25 cellular contexts compared by ENCODE assay signal in genomic region chr11:100928426-100928825, GRCh38.
"Had no signal": no experiment of that assay in that cellular context is flagged by ENCODE, and none has a peak within 500 bp of the region (broad histone marks: within the 10 kb centered on the region; RNA-seq: fewer than 3 reads in every experiment).

No MANE protein-coding gene starts in this region.

- H3K9me3 ChIP-seq: gastroesophageal sphincter, heart left ventricle, left ventricle myocardium inferior, mucosa of descending colon, psoas muscle, suprapubic skin, transverse colon, vagina had no signal

- DNase-seq: activated CD4-positive, alpha-beta T cell treated with anti-CD3 and anti-CD28 coated beads, Interleukin-2, amount 10 ng/mL, durations not matched to agents 7 days and 5 days; activated CD8-positive, alpha-beta memory T cell treated with anti-CD3 and anti-CD28 coated beads, Interleukin-2, amount 50 U/mL, for 4 hours; activated CD8-positive, alpha-beta T cell treated with anti-CD3 and anti-CD28 coated beads, Interleukin-2, amount 10 ng/mL, durations not matched to agents 7 days and 5 days; activated naive CD4-positive, alpha-beta T cell treated with anti-CD3 and anti-CD28 coated beads, Interleukin-2, amount 10 ng/mL, durations not matched to agents 7 days and 5 days; activated naive CD8-positive, alpha-beta T cell treated with anti-CD3 and anti-CD28 coated beads, Interleukin-2, amount 50 U/mL, for 24 hours; activated T-cell treated with anti-CD3 and anti-CD28 coated beads, Interleukin-2, amount 50 U/mL, for 4 hours; anterior cingulate cortex; brain microvascular endothelial cell; effector CD4-positive, alpha-beta T cell; heart left ventricle; left ventricle myocardium inferior; mucosa of descending colon; naive B cell; psoas muscle; right cardiac atrium; stimulated activated CD4-positive, alpha-beta T cell treated with anti-CD3 and anti-CD28 coated beads, Interleukin-15, amount 100 ng/mL, for 24 hours; stimulated activated CD4-positive, alpha-beta T cell treated with anti-CD3 and anti-CD28 coated beads, Interleukin-2, amount 100 ng/mL, for 48 hours; stimulated activated naive CD8-positive, alpha-beta T cell treated with anti-CD3 and anti-CD28 coated beads, Interleukin-15, amount 100 ng/mL, for 72 hours; T1000; transverse colon had no signal

- H3K4me1 ChIP-seq: gastroesophageal sphincter, psoas muscle, suprapubic skin, transverse colon, vagina had no signal

- H3K4me3 ChIP-seq: gastroesophageal sphincter, heart left ventricle, left ventricle myocardium inferior, mucosa of descending colon, psoas muscle, skin epidermis, suprapubic skin, transverse colon, vagina had no signal

- H3K27ac ChIP-seq: gastroesophageal sphincter, heart left ventricle, left ventricle myocardium inferior, psoas muscle, skin epidermis, suprapubic skin, transverse colon, vagina had no signal

- ATAC-seq: activated CD8-positive, alpha-beta T cell treated with anti-CD3 and anti-CD28 coated beads, Interleukin-2, amount 10 ng/mL, durations not matched to agents 7 days and 5 days; activated naive CD8-positive, alpha-beta T cell treated with anti-CD3 and anti-CD28 coated beads, Interleukin-2, amount 50 U/mL, for 24 hours; activated T-cell treated with anti-CD3 and anti-CD28 coated beads, Interleukin-2, amount 50 U/mL, for 4 hours; esophagus mucosa; gastroesophageal sphincter; heart left ventricle; mucosa of descending colon; psoas muscle; right cardiac atrium; stimulated activated naive CD8-positive, alpha-beta T cell treated with anti-CD3 and anti-CD28 coated beads, Interleukin-15, amount 100 ng/mL, for 72 hours had no signal

- H3K36me3 ChIP-seq: brain microvascular endothelial cell, gastroesophageal sphincter, heart left ventricle, left ventricle myocardium inferior, suprapubic skin, transverse colon, vagina had no signal

- H3K27me3 ChIP-seq: brain microvascular endothelial cell, gastroesophageal sphincter, heart left ventricle, suprapubic skin, transverse colon, vagina had no signal
